ENCODE assay signal across 10 cellular contexts in genomic region chr14:69043598-69044267, GRCh38.
DNase-seq lines count a peak whose midpoint lies in the region; ATAC-seq, FAIRE-seq and TF ChIP-seq lines count a peak whose summit lies in the region.
"Had no signal": no experiment of that assay in that cellular context is flagged by ENCODE, and none has a peak within 500 bp of the region (broad histone marks: within the 10 kb centered on the region; RNA-seq: fewer than 3 reads in every experiment).

No MANE protein-coding gene starts in this region.

- no peak for FAIRE-seq in GM12892 (lab: Jason Lieb, UNC)

- peak overlapping the region in 8 of 11 experiments; percentile 15 to 92 (median 86); a peak in 14 of 22 replicates for H3K27ac ChIP-seq in BLaER1 treated with 17β-estradiol and CSF1 and Interleukin-3, amounts not matched to agents 10 nM and 100 nM

- ATAC-seq in omental fat pad (ENCODE audit: low FRiP score) (peak; percentile 33), HG02938 (IDR thresholded peaks at IDR 0.05; ENCODE audit: unreplicated experiment) (no peak)

- H4K20me1 ChIP-seq in BLaER1 treated with 17β-estradiol and CSF1 and Interleukin-3, amounts not matched to agents 10 nM and 100 nM, result no peaks in the 10 kb centered on the region

- H3K27me3 ChIP-seq in BLaER1 treated with 17β-estradiol and CSF1 and Interleukin-3, amounts not matched to agents 10 nM and 100 nM, result no peaks in the 10 kb centered on the region

- H3K4me1 ChIP-seq in BLaER1 treated with 17β-estradiol and CSF1 and Interleukin-3, amounts not matched to agents 10 nM and 100 nM, result peaks cover 0 to 84% (median 50%) of the 10 kb centered on the region in 10 experiments; a peak in 15 of 20 replicates

- no peak for TF ChIP-seq POLR2A in GM12892 (IDR thresholded peaks at IDR 0.05; ENCODE audit: low read depth, low read length)

- H3K9me3 ChIP-seq in BLaER1 treated with 17β-estradiol and CSF1 and Interleukin-3, amounts not matched to agents 10 nM and 100 nM (replicated peaks in 1 of 11), result no peaks in the 10 kb centered on the region

- peak overlapping the region in 5 of 10 experiments; percentile 12 to 50 (median 24); a peak in 8 of 20 replicates for H3K4me3 ChIP-seq in BLaER1 treated with 17β-estradiol and CSF1 and Interleukin-3, amounts not matched to agents 10 nM and 100 nM
- no peak overlapping the region for H3K4me3 ChIP-seq in fibroblast of mammary gland (ENCODE audit: control insufficient read depth, low read depth, low read length)

- peak overlapping the region in 9 of 11 experiments; percentile 4 to 97 (median 87); a peak in 17 of 22 replicates for H3K4me2 ChIP-seq in BLaER1 treated with 17β-estradiol and CSF1 and Interleukin-3, amounts not matched to agents 10 nM and 100 nM

- TF ChIP-seq CTCF in fibroblast of mammary gland (conservative IDR thresholded peaks at IDR 0.05; ENCODE audit: control insufficient read depth, insufficient read depth, low read depth, low read length) (no peak), omental fat pad (IDR thresholded peaks at IDR 0.05) (no peak)

- DNase-seq in RPMI7951 (ENCODE audit: low read depth), result peak; percentile 75
- DNase-seq in fibroblast of mammary gland (ENCODE audit: low read depth), result peak; percentile 87
- no peak for DNase-seq in omental fat pad (ENCODE audit: low spot score)
- no peak for DNase-seq in GM12892 (ENCODE audit: insufficient read length)
- no peak for DNase-seq in RPMI8226
- DNase-seq in KG1 (lab: John Stamatoyannopoulos, UW), result no peak
- DNase-seq: CD8-positive, alpha-beta memory T cell; stimulated activated CD4-positive, alpha-beta T cell treated with anti-CD3 and anti-CD28 coated beads, Interleukin-1b, Interleukin-23, amount 100 ng/mL, for 48 hours had no signal

- no peaks in the 10 kb centered on the region for H3K36me3 ChIP-seq in BLaER1 treated with 17β-estradiol and CSF1 and Interleukin-3, amounts not matched to agents 10 nM and 100 nM

- peak overlapping the region in 6 of 11 experiments; percentile 56 to 74 (median 68); a peak in 12 of 22 replicates for H3K9ac ChIP-seq in BLaER1 treated with 17β-estradiol and CSF1 and Interleukin-3, amounts not matched to agents 10 nM and 100 nM

Comparison
In these comparisons a context has a peak if more than half of its experiments do, and no peak if none do; other contexts are left out.
1. DNase-seq: peak in RPMI7951 (single experiment) and fibroblast of mammary gland (single experiment); none in omental fat pad (single experiment), GM12892 (single experiment), RPMI8226 (single experiment) and KG1 (single experiment).